ENCODE assay signal across 37 cellular contexts in genomic region chr1:193741228-193741627, GRCh38.
"Had no signal": no experiment of that assay in that cellular context is flagged by ENCODE, and none has a peak within 500 bp of the region (broad histone marks: within the 10 kb centered on the region; RNA-seq: fewer than 3 reads in every experiment).

No MANE protein-coding gene starts in this region.

- ATAC-seq: activated T-helper 17 cell treated with anti-CD3 and anti-CD28 coated beads, Interleukin-2, amount 50 U/mL, for 72 hours; gastrocnemius medialis; left colon; naive thymus-derived CD8-positive, alpha-beta T cell; psoas muscle; stimulated activated memory B cell treated with anti-CD40 and anti-IgM and Interleukin-4, amounts not matched to agents 10 μg/mL and 1 μg/mL and 100 μg/mL, for 72 hours; stimulated activated naive CD8-positive, alpha-beta T cell treated with anti-CD3 and anti-CD28 coated beads, Interleukin-15, amount 100 ng/mL, for 72 hours had no signal

- H3K4me3 Mint-ChIP-seq: activated CD4-positive, alpha-beta memory T cell treated with anti-CD3 and anti-CD28 coated beads, Interleukin-2, amount 10 ng/mL, durations not matched to agents 7 days and 5 days; activated CD4-positive, alpha-beta T cell treated with anti-CD3 and anti-CD28 coated beads, Interleukin-2, amount 10 ng/mL, durations not matched to agents 7 days and 5 days; activated T-cell treated with anti-CD3 and anti-CD28 coated beads, Interleukin-2, amount 50 U/mL, for 24 hours; activated T-helper 17 cell treated with anti-CD3 and anti-CD28 coated beads, Interleukin-2, amount 50 U/mL, for 72 hours; immature natural killer cell; memory B cell; naive thymus-derived CD8-positive, alpha-beta T cell; neural progenitor cell; stimulated activated memory B cell treated with anti-CD40 and anti-IgM and Interleukin-4, amounts not matched to agents 10 μg/mL and 1 μg/mL and 100 μg/mL, for 72 hours; stimulated activated naive CD8-positive, alpha-beta T cell treated with anti-CD3 and anti-CD28 coated beads, Interleukin-15, amount 100 ng/mL, for 72 hours had no signal

- H3K36me3 Mint-ChIP-seq: immature natural killer cell; memory B cell; naive thymus-derived CD8-positive, alpha-beta T cell; neural progenitor cell; stimulated activated memory B cell treated with anti-CD40 and anti-IgM and Interleukin-4, amounts not matched to agents 10 μg/mL and 1 μg/mL and 100 μg/mL, for 72 hours had no signal

- H3K9me3 ChIP-seq: gastrocnemius medialis, psoas muscle, sigmoid colon, thyroid gland, upper lobe of left lung, vagina had no signal

- H3K27me3 Mint-ChIP-seq: activated CD4-positive, alpha-beta memory T cell treated with anti-CD3 and anti-CD28 coated beads, Interleukin-2, amount 10 ng/mL, durations not matched to agents 7 days and 5 days; activated CD4-positive, alpha-beta T cell treated with anti-CD3 and anti-CD28 coated beads, Interleukin-2, amount 10 ng/mL, durations not matched to agents 7 days and 5 days; activated T-cell treated with anti-CD3 and anti-CD28 coated beads, Interleukin-2, amount 50 U/mL, for 24 hours; activated T-helper 17 cell treated with anti-CD3 and anti-CD28 coated beads, Interleukin-2, amount 50 U/mL, for 72 hours; memory B cell; naive thymus-derived CD8-positive, alpha-beta T cell; stimulated activated memory B cell treated with anti-CD40 and anti-IgM and Interleukin-4, amounts not matched to agents 10 μg/mL and 1 μg/mL and 100 μg/mL, for 72 hours; stimulated activated naive CD8-positive, alpha-beta T cell treated with anti-CD3 and anti-CD28 coated beads, Interleukin-15, amount 100 ng/mL, for 72 hours had no signal

- H3K4me3 ChIP-seq: coronary artery, dorsolateral prefrontal cortex, gastrocnemius medialis, neural progenitor cell, psoas muscle, sigmoid colon, thyroid gland, upper lobe of left lung, vagina had no signal

- H3K9me3 Mint-ChIP-seq: activated CD4-positive, alpha-beta memory T cell treated with anti-CD3 and anti-CD28 coated beads, Interleukin-2, amount 10 ng/mL, durations not matched to agents 7 days and 5 days; activated CD4-positive, alpha-beta T cell treated with anti-CD3 and anti-CD28 coated beads, Interleukin-2, amount 10 ng/mL, durations not matched to agents 7 days and 5 days; activated T-cell treated with anti-CD3 and anti-CD28 coated beads, Interleukin-2, amount 50 U/mL, for 24 hours; activated T-helper 17 cell treated with anti-CD3 and anti-CD28 coated beads, Interleukin-2, amount 50 U/mL, for 72 hours; immature natural killer cell; memory B cell; naive thymus-derived CD8-positive, alpha-beta T cell; neural progenitor cell; stimulated activated memory B cell treated with anti-CD40 and anti-IgM and Interleukin-4, amounts not matched to agents 10 μg/mL and 1 μg/mL and 100 μg/mL, for 72 hours; stimulated activated naive CD8-positive, alpha-beta T cell treated with anti-CD3 and anti-CD28 coated beads, Interleukin-15, amount 100 ng/mL, for 72 hours had no signal

- H3K36me3 ChIP-seq: brain microvascular endothelial cell, gastrocnemius medialis, neural progenitor cell, sigmoid colon, thyroid gland, upper lobe of left lung, vagina, WERI-Rb-1 had no signal

- H3K4me1 ChIP-seq: gastrocnemius medialis, neural progenitor cell, parathyroid adenoma, psoas muscle, sigmoid colon, thyroid gland, upper lobe of left lung, vagina had no signal

- H3K4me1 Mint-ChIP-seq: activated T-helper 17 cell treated with anti-CD3 and anti-CD28 coated beads, Interleukin-2, amount 50 U/mL, for 72 hours; immature natural killer cell; memory B cell; neural progenitor cell; stimulated activated memory B cell treated with anti-CD40 and anti-IgM and Interleukin-4, amounts not matched to agents 10 μg/mL and 1 μg/mL and 100 μg/mL, for 72 hours; stimulated activated naive CD8-positive, alpha-beta T cell treated with anti-CD3 and anti-CD28 coated beads, Interleukin-15, amount 100 ng/mL, for 72 hours had no signal

- DNase-seq: activated CD4-positive, alpha-beta memory T cell treated with anti-CD3 and anti-CD28 coated beads, Interleukin-2, amount 10 ng/mL, durations not matched to agents 7 days and 5 days; activated CD4-positive, alpha-beta T cell treated with anti-CD3 and anti-CD28 coated beads, Interleukin-2, amount 10 ng/mL, durations not matched to agents 7 days and 5 days; activated CD4-positive, CD25-positive, alpha-beta regulatory T cell treated with anti-CD3 and anti-CD28 coated beads, Interleukin-2, amount 50 U/mL, for 72 hours; activated CD8-positive, alpha-beta memory T cell treated with anti-CD3 and anti-CD28 coated beads, Interleukin-2, amount 50 U/mL, for 48 hours; activated gamma-delta T cell treated with Interleukin-2 at 50 U/mL for 16 hours; activated naive CD4-positive, alpha-beta T cell treated with anti-CD3 and anti-CD28 coated beads, Interleukin-2, amount 50 U/mL, for 16 hours; activated T-cell treated with anti-CD3 and anti-CD28 coated beads, Interleukin-2, amount 50 U/mL, for 24 hours; amniotic stem cell; brain microvascular endothelial cell; dorsolateral prefrontal cortex; effector memory CD4-positive, alpha-beta T cell; gastrocnemius medialis; hippocampal formation; immature natural killer cell; kidney; left colon; naive thymus-derived CD8-positive, alpha-beta T cell; occipital lobe; psoas muscle; sigmoid colon; small intestine; stimulated activated CD4-positive, alpha-beta T cell treated with anti-CD3 and anti-CD28 coated beads, Interleukin-1b, Interleukin-23, amount 100 ng/mL, for 48 hours; stimulated activated CD4-positive, alpha-beta T cell treated with anti-CD3 and anti-CD28 coated beads, Interleukin-4, amount 100 ng/mL, for 4 hours; stimulated activated CD8-positive, alpha-beta memory T cell treated with anti-CD3 and anti-CD28 coated beads, Interleukin-4, amount 100 ng/mL, for 48 hours; stimulated activated naive CD8-positive, alpha-beta T cell treated with anti-CD3 and anti-CD28 coated beads, Interleukin-15, amount 100 ng/mL, for 72 hours; substantia nigra; T1000; thyroid gland; upper lobe of left lung; WERI-Rb-1 had no signal

- H3K27ac Mint-ChIP-seq: activated CD4-positive, alpha-beta memory T cell treated with anti-CD3 and anti-CD28 coated beads, Interleukin-2, amount 10 ng/mL, durations not matched to agents 7 days and 5 days; activated CD4-positive, alpha-beta T cell treated with anti-CD3 and anti-CD28 coated beads, Interleukin-2, amount 10 ng/mL, durations not matched to agents 7 days and 5 days; activated T-cell treated with anti-CD3 and anti-CD28 coated beads, Interleukin-2, amount 50 U/mL, for 24 hours; activated T-helper 17 cell treated with anti-CD3 and anti-CD28 coated beads, Interleukin-2, amount 50 U/mL, for 72 hours; immature natural killer cell; memory B cell; naive thymus-derived CD8-positive, alpha-beta T cell; neural progenitor cell; stimulated activated memory B cell treated with anti-CD40 and anti-IgM and Interleukin-4, amounts not matched to agents 10 μg/mL and 1 μg/mL and 100 μg/mL, for 72 hours; stimulated activated naive CD8-positive, alpha-beta T cell treated with anti-CD3 and anti-CD28 coated beads, Interleukin-15, amount 100 ng/mL, for 72 hours had no signal

- H3K9ac ChIP-seq: neural progenitor cell, parathyroid adenoma had no signal

- H3K27me3 ChIP-seq: brain microvascular endothelial cell, dorsolateral prefrontal cortex, gastrocnemius medialis, neural progenitor cell, sigmoid colon, thyroid gland, upper lobe of left lung, vagina had no signal

- H3K27ac ChIP-seq: brain microvascular endothelial cell, coronary artery, dorsolateral prefrontal cortex, gastrocnemius medialis, neural progenitor cell, parathyroid adenoma, psoas muscle, sigmoid colon, thyroid gland, upper lobe of left lung, vagina, WERI-Rb-1 had no signal
